In the genomic region with DNA sequence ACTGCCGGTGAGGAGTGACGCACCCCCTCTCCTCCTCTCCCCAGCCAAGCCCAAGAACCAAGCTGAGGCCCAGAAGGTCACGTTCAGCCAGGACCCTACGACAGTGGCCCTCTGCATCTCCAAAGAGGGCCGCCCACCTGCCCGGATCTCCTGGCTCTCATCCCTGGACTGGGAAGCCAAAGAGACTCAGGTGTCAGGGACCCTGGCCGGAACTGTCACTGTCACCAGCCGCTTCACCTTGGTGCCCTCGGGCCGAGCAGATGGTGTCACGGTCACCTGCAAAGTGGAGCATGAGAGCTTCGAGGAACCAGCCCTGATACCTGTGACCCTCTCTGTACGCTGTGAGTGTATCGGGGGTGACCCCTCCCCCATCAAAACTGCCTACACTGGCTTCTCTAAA, we compare ENCODE assay signal across 24 cellular contexts. TPM values are rescaled to one million over a fixed set of nuclear protein-coding genes. Genes with fewer than 3 reads are reported as not detected.
"Had no signal": no experiment of that assay in that cellular context is flagged by ENCODE, and none has a peak within 500 bp of the region (broad histone marks: within the 10 kb centered on the region; RNA-seq: fewer than 3 reads in every experiment).

No MANE protein-coding gene starts in this region.

- H3K4me1 ChIP-seq: breast epithelium had no signal

- H3K27me3 Mint-ChIP-seq: activated CD4-positive, alpha-beta T cell treated with anti-CD3 and anti-CD28 coated beads, Interleukin-2, amount 10 ng/mL, durations not matched to agents 24 days and 14 days; activated CD8-positive, alpha-beta memory T cell treated with anti-CD3 and anti-CD28 coated beads, Interleukin-2, amount 10 ng/mL, durations not matched to agents 7 days and 5 days; activated naive CD4-positive, alpha-beta T cell treated with anti-CD3 and anti-CD28 coated beads, Interleukin-2, amount 50 U/mL, for 24 hours; activated T-cell treated with anti-CD3 and anti-CD28 coated beads, Interleukin-2, amount 50 U/mL, for 24 hours had no signal

- H3K36me3 Mint-ChIP-seq: activated CD8-positive, alpha-beta memory T cell treated with anti-CD3 and anti-CD28 coated beads, Interleukin-2, amount 10 ng/mL, durations not matched to agents 7 days and 5 days; activated naive CD4-positive, alpha-beta T cell treated with anti-CD3 and anti-CD28 coated beads, Interleukin-2, amount 50 U/mL, for 24 hours had no signal

- H3K4me3 ChIP-seq: breast epithelium, Peyer's patch had no signal

- H3K27ac Mint-ChIP-seq: activated B cell treated with CpG ODN at 0.5 μM for 24 hours; activated CD4-positive, alpha-beta T cell treated with anti-CD3 and anti-CD28 coated beads, Interleukin-2, amount 10 ng/mL, durations not matched to agents 24 days and 14 days; activated CD8-positive, alpha-beta memory T cell treated with anti-CD3 and anti-CD28 coated beads, Interleukin-2, amount 10 ng/mL, durations not matched to agents 7 days and 5 days; activated naive CD4-positive, alpha-beta T cell treated with anti-CD3 and anti-CD28 coated beads, Interleukin-2, amount 50 U/mL, for 24 hours; activated T-cell treated with anti-CD3 and anti-CD28 coated beads, Interleukin-2, amount 50 U/mL, for 24 hours; activated T-helper 1 cell treated with anti-CD3 and anti-CD28 coated beads, Interleukin-12 subunit alpha, Interleukin-12 subunit beta, Interleukin-2, Interleukin-4 antibody, amounts not matched to agents 30 ng/mL and 10 ng/mL and 1 ng/mL, durations not matched to agents 14 hours and 24 hours and 36 hours had no signal

- ATAC-seq: activated CD8-positive, alpha-beta memory T cell treated with anti-CD3 and anti-CD28 coated beads, Interleukin-2, amount 10 ng/mL, durations not matched to agents 7 days and 5 days had no signal

- H3K4me3 Mint-ChIP-seq: activated B cell treated with CpG ODN at 0.5 μM for 24 hours; activated CD4-positive, alpha-beta T cell treated with anti-CD3 and anti-CD28 coated beads, Interleukin-2, amount 10 ng/mL, durations not matched to agents 24 days and 14 days; activated CD8-positive, alpha-beta memory T cell treated with anti-CD3 and anti-CD28 coated beads, Interleukin-2, amount 10 ng/mL, durations not matched to agents 7 days and 5 days; activated naive CD4-positive, alpha-beta T cell treated with anti-CD3 and anti-CD28 coated beads, Interleukin-2, amount 50 U/mL, for 24 hours; activated T-cell treated with anti-CD3 and anti-CD28 coated beads, Interleukin-2, amount 50 U/mL, for 24 hours; activated T-helper 1 cell treated with anti-CD3 and anti-CD28 coated beads, Interleukin-12 subunit alpha, Interleukin-12 subunit beta, Interleukin-2, Interleukin-4 antibody, amounts not matched to agents 30 ng/mL and 10 ng/mL and 1 ng/mL, durations not matched to agents 14 hours and 24 hours and 36 hours had no signal

- H3K36me3 ChIP-seq: breast epithelium had no signal

- FAIRE-seq: TTC549 had no signal

- H3K27me3 ChIP-seq: breast epithelium, Peyer's patch had no signal

- H3K27ac ChIP-seq: Peyer's patch had no signal

- DNase-seq: activated B cell treated with CpG ODN at 0.5 μM for 24 hours; activated CD4-positive, alpha-beta T cell treated with anti-CD3 and anti-CD28 coated beads for 1 hour; activated CD4-positive, alpha-beta T cell treated with anti-CD3 and anti-CD28 coated beads, Interleukin-2, amount 10 ng/mL, durations not matched to agents 24 days and 14 days; activated CD4-positive, alpha-beta T cell treated with anti-CD3 and anti-CD28 coated beads, Interleukin-2, amount 50 U/mL, for 48 hours; activated CD8-positive, alpha-beta memory T cell treated with anti-CD3 and anti-CD28 coated beads, Interleukin-2, amount 10 ng/mL, durations not matched to agents 7 days and 5 days; activated effector memory CD4-positive, alpha-beta T cell treated with Interleukin-2 at 50 U/mL for 16 hours; activated naive CD4-positive, alpha-beta T cell; activated T-cell treated with anti-CD3 and anti-CD28 coated beads, Interleukin-2, amount 50 U/mL, for 24 hours; aorta; Kasumi-1; NCI-H1105 treated with DMSO at 0.1 percent for 48 hours; NCI-H1436 treated with DMSO at 0.1 percent for 48 hours; NCI-H187; NCI-H2081; NCI-H446; NCI-H524; Peyer's patch; SHP77 treated with DMSO at 0.1 percent for 48 hours; T-helper 2 cell; T1000 had no signal

- H3K9me3 ChIP-seq: breast epithelium, Peyer's patch had no signal

- H3K9me3 Mint-ChIP-seq: activated B cell treated with CpG ODN at 0.5 μM for 24 hours; activated CD4-positive, alpha-beta T cell treated with anti-CD3 and anti-CD28 coated beads, Interleukin-2, amount 10 ng/mL, durations not matched to agents 24 days and 14 days; activated naive CD4-positive, alpha-beta T cell treated with anti-CD3 and anti-CD28 coated beads, Interleukin-2, amount 50 U/mL, for 24 hours; activated T-cell treated with anti-CD3 and anti-CD28 coated beads, Interleukin-2, amount 50 U/mL, for 24 hours; activated T-helper 1 cell treated with anti-CD3 and anti-CD28 coated beads, Interleukin-12 subunit alpha, Interleukin-12 subunit beta, Interleukin-2, Interleukin-4 antibody, amounts not matched to agents 30 ng/mL and 10 ng/mL and 1 ng/mL, durations not matched to agents 14 hours and 24 hours and 36 hours had no signal

- H3K4me1 Mint-ChIP-seq: activated B cell treated with CpG ODN at 0.5 μM for 24 hours; activated CD4-positive, alpha-beta T cell treated with anti-CD3 and anti-CD28 coated beads, Interleukin-2, amount 10 ng/mL, durations not matched to agents 24 days and 14 days; activated CD8-positive, alpha-beta memory T cell treated with anti-CD3 and anti-CD28 coated beads, Interleukin-2, amount 10 ng/mL, durations not matched to agents 7 days and 5 days had no signal

RNA-seq across cellular contexts. Expression of gene APOE, which starts 33.8 kb away (rescaled TPM):
- total RNA-seq: activated B cell treated with CpG ODN at 0.5 μM for 24 hours had no signal
